ENCODE assay signal across 2 cellular contexts in genomic region chr11:74771139-74771538, GRCh38.
TF ChIP-seq lines count a peak whose summit lies in the region.

No MANE protein-coding gene starts in this region.

TF ChIP-seq in GM12878, 131 proteins besides CTCF, POLR2A, EP300 and RAD21:
- TF ChIP-seq ZZZ3 (IDR thresholded peaks at IDR 0.05; ENCODE audit: control insufficient read depth, insufficient read length, low read depth) = no peak
- TF ChIP-seq, protein P1, sequence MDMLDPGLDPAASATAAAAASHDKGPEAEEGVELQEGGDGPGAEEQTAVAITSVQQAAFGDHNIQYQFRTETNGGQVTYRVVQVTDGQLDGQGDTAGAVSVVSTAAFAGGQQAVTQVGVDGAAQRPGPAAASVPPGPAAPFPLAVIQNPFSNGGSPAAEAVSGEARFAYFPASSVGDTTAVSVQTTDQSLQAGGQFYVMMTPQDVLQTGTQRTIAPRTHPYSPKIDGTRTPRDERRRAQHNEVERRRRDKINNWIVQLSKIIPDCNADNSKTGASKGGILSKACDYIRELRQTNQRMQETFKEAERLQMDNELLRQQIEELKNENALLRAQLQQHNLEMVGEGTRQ (IDR thresholded peaks at IDR 0.05; ENCODE audit: borderline replicate concordance, low read depth, low read length) = no peak
- TF ChIP-seq ZNF384 (IDR thresholded peaks at IDR 0.05; ENCODE audit: borderline replicate concordance, low read depth, low read length) = no peak
- no peak for TF ChIP-seq STAT1 (conservative IDR thresholded peaks at IDR 0.05)
- TF ChIP-seq CHD4 (IDR thresholded peaks at IDR 0.05) = no peak
- TF ChIP-seq, protein P2, sequence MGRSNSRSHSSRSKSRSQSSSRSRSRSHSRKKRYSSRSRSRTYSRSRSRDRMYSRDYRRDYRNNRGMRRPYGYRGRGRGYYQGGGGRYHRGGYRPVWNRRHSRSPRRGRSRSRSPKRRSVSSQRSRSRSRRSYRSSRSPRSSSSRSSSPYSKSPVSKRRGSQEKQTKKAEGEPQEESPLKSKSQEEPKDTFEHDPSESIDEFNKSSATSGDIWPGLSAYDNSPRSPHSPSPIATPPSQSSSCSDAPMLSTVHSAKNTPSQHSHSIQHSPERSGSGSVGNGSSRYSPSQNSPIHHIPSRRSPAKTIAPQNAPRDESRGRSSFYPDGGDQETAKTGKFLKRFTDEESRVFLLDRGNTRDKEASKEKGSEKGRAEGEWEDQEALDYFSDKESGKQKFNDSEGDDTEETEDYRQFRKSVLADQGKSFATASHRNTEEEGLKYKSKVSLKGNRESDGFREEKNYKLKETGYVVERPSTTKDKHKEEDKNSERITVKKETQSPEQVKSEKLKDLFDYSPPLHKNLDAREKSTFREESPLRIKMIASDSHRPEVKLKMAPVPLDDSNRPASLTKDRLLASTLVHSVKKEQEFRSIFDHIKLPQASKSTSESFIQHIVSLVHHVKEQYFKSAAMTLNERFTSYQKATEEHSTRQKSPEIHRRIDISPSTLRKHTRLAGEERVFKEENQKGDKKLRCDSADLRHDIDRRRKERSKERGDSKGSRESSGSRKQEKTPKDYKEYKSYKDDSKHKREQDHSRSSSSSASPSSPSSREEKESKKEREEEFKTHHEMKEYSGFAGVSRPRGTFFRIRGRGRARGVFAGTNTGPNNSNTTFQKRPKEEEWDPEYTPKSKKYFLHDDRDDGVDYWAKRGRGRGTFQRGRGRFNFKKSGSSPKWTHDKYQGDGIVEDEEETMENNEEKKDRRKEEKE (IDR thresholded peaks at IDR 0.05) = no peak
- TF ChIP-seq POLR2AphosphoS2 (IDR thresholded peaks at IDR 0.05; ENCODE audit: low read depth, low read length) = no peak
- no peak for TF ChIP-seq TCF12 (IDR thresholded peaks at IDR 0.05; ENCODE audit: low read depth, low read length)
- no peak for TF ChIP-seq NFXL1 (IDR thresholded peaks at IDR 0.05; ENCODE audit: borderline replicate concordance)
- no peak for TF ChIP-seq SREBF2 (IDR thresholded peaks at IDR 0.05; ENCODE audit: low read length)
- TF ChIP-seq TAF1 (IDR thresholded peaks at IDR 0.05; ENCODE audit: borderline replicate concordance, low read depth, low read length) = no peak
- no peak for TF ChIP-seq BCL11A (IDR thresholded peaks at IDR 0.05; ENCODE audit: low read depth, low read length)

TF ChIP-seq in endothelial cell of umbilical vein, 7 proteins besides CTCF, POLR2A, EP300 and RAD21:
- TF ChIP-seq MYC (IDR thresholded peaks at IDR 0.05; ENCODE audit: low read depth, low read length) (no peak), JUN (IDR thresholded peaks at IDR 0.05; ENCODE audit: borderline replicate concordance, insufficient read depth, insufficient read length, low read depth) (no peak), MAX (IDR thresholded peaks at IDR 0.05; ENCODE audit: insufficient read depth, insufficient read length) (no peak), EZH2 (IDR thresholded peaks at IDR 0.05; ENCODE audit: borderline replicate concordance, low read depth, low read length, severe bottlenecking) (no peak), GATA2 (IDR thresholded peaks at IDR 0.05; ENCODE audit: insufficient read depth, insufficient read length, low read depth, low read length) (no peak), FOS (IDR thresholded peaks at IDR 0.05; ENCODE audit: borderline replicate concordance, insufficient read depth, low read length) (no peak), POLR2AphosphoS5 (IDR thresholded peaks at IDR 0.05; ENCODE audit: insufficient read depth, low read depth, low read length) (no peak)
